8 cellular contexts compared by ENCODE assay signal in the genomic region with DNA sequence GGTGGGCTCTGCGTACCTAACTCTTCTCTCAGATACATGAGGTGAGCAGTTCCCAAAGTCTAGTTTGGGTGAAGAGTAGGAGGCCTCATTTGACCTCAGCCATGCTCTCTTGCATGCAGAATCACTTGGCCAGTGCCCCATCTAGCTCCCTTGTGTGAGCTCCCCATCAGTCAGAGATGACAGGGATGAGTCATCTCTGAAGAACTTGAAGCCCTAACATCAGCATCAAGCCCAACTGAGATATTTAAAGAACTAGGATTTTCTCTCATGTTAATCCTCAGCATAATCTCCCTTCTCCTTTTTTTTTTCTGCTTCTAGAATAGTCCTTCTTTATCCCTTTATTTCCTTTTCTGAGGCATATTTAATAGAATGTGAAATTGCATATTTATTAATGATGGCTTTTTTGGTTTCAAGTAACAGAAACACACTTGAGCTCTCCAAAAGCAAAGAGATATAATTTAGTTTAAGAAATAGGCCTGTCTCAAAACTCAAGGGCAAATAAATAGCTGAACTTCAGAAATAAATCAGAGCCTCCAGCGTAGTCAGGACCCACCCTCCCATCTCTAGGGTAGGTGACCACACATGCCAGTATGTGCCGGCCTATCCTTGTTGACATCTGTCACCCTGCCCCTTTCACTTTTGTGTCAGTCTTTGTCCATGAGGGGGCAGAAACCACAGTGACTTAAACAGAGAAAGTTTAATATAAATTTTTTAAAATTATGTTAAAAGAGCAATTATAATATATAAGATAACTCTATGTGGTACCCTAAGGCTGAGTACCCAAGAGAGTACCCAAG.
A peak's percentile ranks its signal among the peaks of the same experiment; 100 is the strongest.
DNase-seq lines count a peak whose midpoint lies in the region; ATAC-seq, FAIRE-seq and TF ChIP-seq lines count a peak whose summit lies in the region.

No MANE protein-coding gene starts in this region.

- no peak for TF ChIP-seq EP300 in gastroesophageal sphincter (IDR thresholded peaks at IDR 0.05)

- H3K9me2 ChIP-seq in MM.1S (replicated peaks; ENCODE audit: insufficient read depth, low read length), result no peaks in the 10 kb centered on the region

- no peak overlapping the region for H3K4me2 ChIP-seq in MM.1S (ENCODE audit: low read depth, low read length)

- no peaks in the 10 kb centered on the region for H3F3A ChIP-seq in MM.1S (ENCODE audit: insufficient read depth, low read length)

- H3K36me3 Mint-ChIP-seq in activated CD8-positive, alpha-beta T cell treated with anti-CD3 and anti-CD28 coated beads, Interleukin-2, amount 10 ng/mL, durations not matched to agents 7 days and 5 days (ENCODE audit: low read depth), result no peaks in the 10 kb centered on the region
- no peaks in the 10 kb centered on the region for H3K36me3 Mint-ChIP-seq in CD8-positive, alpha-beta memory T cell

- no peak for TF ChIP-seq POLR2A in GM12892 (IDR thresholded peaks at IDR 0.05; ENCODE audit: low read depth, low read length)
- TF ChIP-seq POLR2A in gastroesophageal sphincter (IDR thresholded peaks at IDR 0.05), result no peak

- no peak overlapping the region for H3K4me3 ChIP-seq in MM.1S (ENCODE audit: low read length)
- H3K4me3 ChIP-seq in gastroesophageal sphincter, result no peak overlapping the region
- H3K4me3 ChIP-seq in CD8-positive, alpha-beta memory T cell (ENCODE audit: low read length), result no peak overlapping the region

- H3K27me3 ChIP-seq in MM.1S (replicated peaks; ENCODE audit: insufficient read depth, low read length) (no peaks in the 10 kb centered on the region), foreskin keratinocyte (no peaks in the 10 kb centered on the region), gastroesophageal sphincter (no peaks in the 10 kb centered on the region)
- no peaks in the 10 kb centered on the region for H3K27me3 ChIP-seq in CD8-positive, alpha-beta memory T cell (ENCODE audit: insufficient read depth, low read length, poor library complexity, severe bottlenecking)

- H3K27me3 Mint-ChIP-seq in activated CD8-positive, alpha-beta T cell treated with anti-CD3 and anti-CD28 coated beads, Interleukin-2, amount 10 ng/mL, durations not matched to agents 7 days and 5 days (ENCODE audit: low read depth), result no peaks in the 10 kb centered on the region
- H3K27me3 Mint-ChIP-seq in CD8-positive, alpha-beta memory T cell, result no peaks in the 10 kb centered on the region

- no peak overlapping the region for H3K4me3 Mint-ChIP-seq in activated CD8-positive, alpha-beta T cell treated with anti-CD3 and anti-CD28 coated beads, Interleukin-2, amount 10 ng/mL, durations not matched to agents 7 days and 5 days
- no peak overlapping the region for H3K4me3 Mint-ChIP-seq in CD8-positive, alpha-beta memory T cell

- H3K27ac ChIP-seq in MM.1S (ENCODE audit: low read length) (no peak overlapping the region), foreskin keratinocyte (no peak overlapping the region), gastroesophageal sphincter (peak overlapping the region in 2 of 4 donors; percentile 8 to 9)
- H3K27ac ChIP-seq in CD8-positive, alpha-beta memory T cell (ENCODE audit: low read depth, low read length), result no peak overlapping the region

- H3K36me3 ChIP-seq in MM.1S (replicated peaks; ENCODE audit: insufficient read depth, low read length) (no peaks in the 10 kb centered on the region), gastroesophageal sphincter (no peaks in the 10 kb centered on the region)
- no peaks in the 10 kb centered on the region for H3K36me3 ChIP-seq in CD8-positive, alpha-beta memory T cell (ENCODE audit: insufficient read depth, low read length)

- H3K4me1 ChIP-seq in MM.1S (ENCODE audit: low read length), result peaks cover 13% of the 10 kb centered on the region
- peaks cover 10% of the 10 kb centered on the region for H3K4me1 ChIP-seq in foreskin keratinocyte
- peaks cover 0 to 22% (median 0%) of the 10 kb centered on the region in 3 donors for H3K4me1 ChIP-seq in gastroesophageal sphincter
- no peaks in the 10 kb centered on the region for H3K4me1 ChIP-seq in CD8-positive, alpha-beta memory T cell (ENCODE audit: insufficient read depth, low read length)

- H4K20me1 ChIP-seq in MM.1S (ENCODE audit: insufficient read depth, low read length), result no peaks in the 10 kb centered on the region

- CTCF ChIA-PET in activated CD8-positive, alpha-beta T cell treated with anti-CD3 and anti-CD28 coated beads, Interleukin-2, amount 10 ng/mL, durations not matched to agents 7 days and 5 days (lab: Charles Lee), result interaction anchor here (0.6 kb wide), 1 partner anchor 35 kb away, joined by 3 read pairs; no protein-coding TSS in a partner anchor
- CTCF ChIA-PET in CD8-positive, alpha-beta memory T cell (lab: Charles Lee), result no interaction called here

- WGBS in gastroesophageal sphincter (ENCODE audit: low coverage in 1 of 2), 2 donors, result 59 to 88% methylated on average over 2 of the region's 3 CpGs

- TF ChIP-seq CTCF in MM.1S (IDR thresholded peaks at IDR 0.05; ENCODE audit: low read length), result no peak
- TF ChIP-seq CTCF in foreskin keratinocyte (conservative IDR thresholded peaks at IDR 0.05), result no peak
- no peak for TF ChIP-seq CTCF in gastroesophageal sphincter (IDR thresholded peaks at IDR 0.05)

- no peak overlapping the region for H2AFZ ChIP-seq in MM.1S (ENCODE audit: low read length)

- POLR2A ChIA-PET in activated CD8-positive, alpha-beta T cell treated with anti-CD3 and anti-CD28 coated beads, Interleukin-2, amount 10 ng/mL, durations not matched to agents 7 days and 5 days (lab: Charles Lee), result no interaction called here
- POLR2A ChIA-PET in CD8-positive, alpha-beta memory T cell (lab: Charles Lee), result no interaction called here

- DNase-seq in GM12892 (ENCODE audit: insufficient read length), result peak; percentile 27
- peak; percentile 24 for DNase-seq in MM.1S
- peak; percentile 29 to 60 for DNase-seq in foreskin keratinocyte
- DNase-seq in activated CD8-positive, alpha-beta T cell treated with anti-CD3 and anti-CD28 coated beads, Interleukin-2, amount 10 ng/mL, durations not matched to agents 7 days and 5 days, result no peak
- DNase-seq in HuH-7.5 (ENCODE audit: low spot score), result no peak
- no peak for DNase-seq in CD8-positive, alpha-beta memory T cell

- no peaks in the 10 kb centered on the region for H3K4me1 Mint-ChIP-seq in activated CD8-positive, alpha-beta T cell treated with anti-CD3 and anti-CD28 coated beads, Interleukin-2, amount 10 ng/mL, durations not matched to agents 7 days and 5 days (ENCODE audit: low read depth)
- H3K4me1 Mint-ChIP-seq in CD8-positive, alpha-beta memory T cell, result no peaks in the 10 kb centered on the region

- peak; percentile 85 for FAIRE-seq in GM12892 (lab: Jason Lieb, UNC)

- no peaks in the 10 kb centered on the region for H3K9me3 ChIP-seq in MM.1S (replicated peaks; ENCODE audit: insufficient read depth, low read length)
- H3K9me3 ChIP-seq in gastroesophageal sphincter, result no peaks in the 10 kb centered on the region
- no peaks in the 10 kb centered on the region for H3K9me3 ChIP-seq in CD8-positive, alpha-beta memory T cell (ENCODE audit: low read length)

- H3K27ac Mint-ChIP-seq in activated CD8-positive, alpha-beta T cell treated with anti-CD3 and anti-CD28 coated beads, Interleukin-2, amount 10 ng/mL, durations not matched to agents 7 days and 5 days, result no peak overlapping the region
- H3K27ac Mint-ChIP-seq in CD8-positive, alpha-beta memory T cell, result no peak overlapping the region

- no peaks in the 10 kb centered on the region for H3K79me2 ChIP-seq in MM.1S (ENCODE audit: low read length)

- no peak overlapping the region for H3K9ac ChIP-seq in MM.1S (ENCODE audit: low read length)

- ATAC-seq in GM21737 (IDR thresholded peaks at IDR 0.05; ENCODE audit: unreplicated experiment), result peak; percentile 77
- ATAC-seq in foreskin keratinocyte, result peak; percentile 32
- ATAC-seq in activated CD8-positive, alpha-beta T cell treated with anti-CD3 and anti-CD28 coated beads, Interleukin-2, amount 10 ng/mL, durations not matched to agents 7 days and 5 days, result no peak
- ATAC-seq in gastroesophageal sphincter, result no peak

- H3K9me3 Mint-ChIP-seq in activated CD8-positive, alpha-beta T cell treated with anti-CD3 and anti-CD28 coated beads, Interleukin-2, amount 10 ng/mL, durations not matched to agents 7 days and 5 days (ENCODE audit: insufficient read depth), result no peaks in the 10 kb centered on the region
- H3K9me3 Mint-ChIP-seq in CD8-positive, alpha-beta memory T cell, result peaks cover 0 to 6% (median under 1%) of the 10 kb centered on the region in 5 donors

Comparison
In these comparisons a context has a peak if more than half of its experiments do, and no peak if none do; other contexts are left out.
1. DNase-seq: peak in GM12892 (single experiment), MM.1S (single experiment) and foreskin keratinocyte (2 of 2); none in activated CD8-positive, alpha-beta T cell treated with anti-CD3 and anti-CD28 coated beads, Interleukin-2, amount 10 ng/mL, durations not matched to agents 7 days and 5 days (single experiment), HuH-7.5 (single experiment) and CD8-positive, alpha-beta memory T cell (0 of 5).
2. ATAC-seq: peak in GM21737 (single experiment) and foreskin keratinocyte (single experiment); none in activated CD8-positive, alpha-beta T cell treated with anti-CD3 and anti-CD28 coated beads, Interleukin-2, amount 10 ng/mL, durations not matched to agents 7 days and 5 days (single experiment) and gastroesophageal sphincter (single experiment).